In the genomic region with DNA sequence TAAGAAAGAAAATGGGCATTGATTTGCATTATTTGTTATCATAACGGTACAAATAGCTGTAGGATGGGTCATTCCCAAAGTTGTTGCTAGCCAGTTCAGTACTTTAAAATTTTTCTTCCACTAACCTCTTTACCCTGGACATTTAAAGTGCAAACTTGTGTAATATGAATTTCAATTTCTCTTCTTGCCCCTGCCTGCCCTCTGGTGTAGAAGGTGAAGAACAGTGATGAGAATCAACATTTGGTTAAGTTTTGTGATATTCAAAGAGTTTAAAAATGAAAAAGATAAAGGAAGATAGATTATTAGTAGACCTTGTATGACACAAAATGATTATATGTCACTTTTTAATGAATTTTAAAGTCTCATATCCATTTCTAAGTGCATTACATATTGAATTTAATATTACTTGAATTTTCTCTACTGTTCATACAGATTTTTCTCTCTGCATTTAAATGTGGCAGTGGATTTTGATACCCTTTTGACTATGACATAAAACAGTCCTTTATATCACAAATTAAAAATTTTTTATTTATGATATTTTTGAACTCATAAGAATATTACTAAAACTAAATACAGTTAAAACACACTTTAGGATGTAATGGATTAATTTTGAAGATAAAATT, we compare ENCODE assay signal across 8 cellular contexts.
DNase-seq lines count a peak whose midpoint lies in the region; ATAC-seq and TF ChIP-seq lines count a peak whose summit lies in the region.

No MANE protein-coding gene starts in this region.

- peak; percentile 83 for TF ChIP-seq RAD21 in Ishikawa (IDR thresholded peaks at IDR 0.05; ENCODE audit: low read depth)

- no peak for TF ChIP-seq EP300 in Ishikawa (IDR thresholded peaks at IDR 0.05; ENCODE audit: borderline replicate concordance)

- peak; percentile 35 for DNase-seq in COR-L47 (lab: John Stamatoyannopoulos, UW)
- peak; percentile 74 for DNase-seq in astrocyte of the hippocampus (ENCODE audit: low read depth, low spot score)
- DNase-seq in lung microvascular endothelial cell (ENCODE audit: low read depth in 2 of 2): peak; percentile 13 to 61
- no peak for DNase-seq in posterior cingulate gyrus
- no peak for DNase-seq in effector CD4-positive, alpha-beta T cell

- no peak for ATAC-seq in GM21576 (IDR thresholded peaks at IDR 0.05; ENCODE audit: unreplicated experiment)
- ATAC-seq in HG02623 (IDR thresholded peaks at IDR 0.05; ENCODE audit: unreplicated experiment): no peak

- intact Hi-C loops in posterior cingulate gyrus (cut with DNase I): no loop called here

TF ChIP-seq in Ishikawa, 13 proteins besides CTCF, POLR2A, EP300 and RAD21:
- TF ChIP-seq CEBPB (IDR thresholded peaks at IDR 0.05) (peak; percentile 48; the same call in 1 of the 2 replicates), CREB1 (IDR thresholded peaks at IDR 0.05; ENCODE audit: low read depth) (no peak)
TF ChIP-seq in Ishikawa: peak in this region for 1.

Comparison
In these comparisons a context has a peak if more than half of its experiments do, and no peak if none do; other contexts are left out.
1. DNase-seq: peak in COR-L47 (single experiment), astrocyte of the hippocampus (single experiment) and lung microvascular endothelial cell (2 of 2); none in posterior cingulate gyrus (0 of 10) and effector CD4-positive, alpha-beta T cell (single experiment).